In the genomic region with DNA sequence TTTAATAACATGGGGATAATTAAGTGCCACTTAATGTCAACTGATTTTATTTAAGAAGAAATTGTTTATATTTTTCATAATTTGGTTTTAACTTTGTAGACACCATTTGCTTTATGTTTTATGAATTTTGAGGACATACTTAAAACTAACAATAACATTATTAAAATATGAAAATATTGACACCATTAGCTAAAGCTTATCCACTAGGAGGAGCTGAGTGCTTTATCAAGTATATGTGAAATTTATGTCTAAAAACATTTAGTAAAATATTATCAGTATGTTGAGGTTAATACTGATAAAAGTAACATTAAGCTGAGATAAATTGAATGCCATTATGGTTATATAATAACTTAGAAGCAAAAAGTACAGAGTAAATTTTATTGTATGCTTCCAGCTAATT, we compare ENCODE assay signal across 15 cellular contexts.
"Had no signal": no experiment of that assay in that cellular context is flagged by ENCODE, and none has a peak within 500 bp of the region (broad histone marks: within the 10 kb centered on the region; RNA-seq: fewer than 3 reads in every experiment).

No MANE protein-coding gene starts in this region.

- H3K4me1 ChIP-seq: esophagus squamous epithelium, heart left ventricle, upper lobe of left lung had no signal

- H3K36me3 Mint-ChIP-seq: activated naive CD4-positive, alpha-beta T cell treated with anti-CD3 and anti-CD28 coated beads, Interleukin-2, amount 50 U/mL, for 72 hours had no signal

- H3K4me3 Mint-ChIP-seq: activated CD8-positive, alpha-beta T cell treated with anti-CD3 and anti-CD28 coated beads for 36 hours; activated T-cell treated with anti-CD3 and anti-CD28 coated beads, Interleukin-2, amount 50 U/mL, for 72 hours; neural crest cell; T-helper 2 cell treated with Interferon-gamma antibody and Interleukin-4, amounts not matched to agents 5 μg/mL and 100 μg/mL, for 36 hours had no signal

- H3K27me3 Mint-ChIP-seq: activated CD8-positive, alpha-beta T cell treated with anti-CD3 and anti-CD28 coated beads for 36 hours had no signal

- H3K9me3 ChIP-seq: ovary, upper lobe of left lung had no signal

- H3K27ac Mint-ChIP-seq: activated CD8-positive, alpha-beta T cell treated with anti-CD3 and anti-CD28 coated beads for 36 hours; activated naive CD4-positive, alpha-beta T cell treated with anti-CD3 and anti-CD28 coated beads, Interleukin-2, amount 50 U/mL, for 72 hours; activated T-cell treated with anti-CD3 and anti-CD28 coated beads, Interleukin-2, amount 50 U/mL, for 72 hours; T-helper 2 cell treated with Interferon-gamma antibody and Interleukin-4, amounts not matched to agents 5 μg/mL and 100 μg/mL, for 36 hours had no signal

- H3K4me1 Mint-ChIP-seq: neural crest cell had no signal

- H3K27me3 ChIP-seq: esophagus squamous epithelium, heart left ventricle, ovary, upper lobe of left lung had no signal

- H3K4me3 ChIP-seq: coronary artery, esophagus squamous epithelium, heart left ventricle, ovary, upper lobe of left lung had no signal

- DNase-seq: activated CD8-positive, alpha-beta T cell treated with anti-CD3 and anti-CD28 coated beads for 36 hours; activated gamma-delta T cell; activated T-cell treated with anti-CD3 and anti-CD28 coated beads, Interleukin-2, amount 50 U/mL, for 72 hours; amniotic stem cell; esophagus squamous epithelium; foreskin melanocyte; heart left ventricle; left colon; ovary; stimulated activated naive CD8-positive, alpha-beta T cell treated with anti-CD3 and anti-CD28 coated beads, Interleukin-15, Interleukin-2, amounts not matched to agents 100 U/mL and 50 U/mL, for 24 hours; upper lobe of left lung had no signal

- H3K27ac ChIP-seq: coronary artery, esophagus squamous epithelium, heart left ventricle, ovary, upper lobe of left lung had no signal

- H3K36me3 ChIP-seq: esophagus squamous epithelium, heart left ventricle, ovary, upper lobe of left lung had no signal
